Comparison of ENCODE assay signal across 27 cellular contexts in genomic region chr14:87013583-87013982, GRCh38.
DNase-seq lines count a peak whose midpoint lies in the region; ATAC-seq and TF ChIP-seq lines count a peak whose summit lies in the region.
"Had no signal": no experiment of that assay in that cellular context is flagged by ENCODE, and none has a peak within 500 bp of the region (broad histone marks: within the 10 kb centered on the region; RNA-seq: fewer than 3 reads in every experiment).

No MANE protein-coding gene starts in this region.

- no peaks in the 10 kb centered on the region for H3K36me3 Mint-ChIP-seq in nephron progenitor cell (ENCODE audit: low read depth)
- H3K36me3 Mint-ChIP-seq: CD8-positive, alpha-beta T cell; memory B cell; naive thymus-derived CD4-positive, alpha-beta T cell; stimulated activated memory B cell treated with anti-CD40 and anti-IgM and Interleukin-4, amounts not matched to agents 10 μg/mL and 1 μg/mL and 100 μg/mL, for 72 hours had no signal

- no peak for TF ChIP-seq POLR2A in gastrocnemius medialis (IDR thresholded peaks at IDR 0.05)

- intact Hi-C loops in gastrocnemius medialis (cut with DNase I; ENCODE audit: low total_unique reads): no loop called here
- intact Hi-C loops in left lung (cut with DNase I): no loop called here

- H3K4me1 ChIP-seq in gastrocnemius medialis (no peaks in the 10 kb centered on the region), left lung (no peaks in the 10 kb centered on the region)
- H3K4me1 ChIP-seq: esophagus squamous epithelium, sigmoid colon had no signal

- no peak overlapping the region for H3K27ac ChIP-seq in gastrocnemius medialis
- H3K27ac ChIP-seq in left lung: no peak overlapping the region
- H3K27ac ChIP-seq: esophagus squamous epithelium, HL-60, sigmoid colon, thoracic aorta had no signal

- H3K27ac Mint-ChIP-seq in nephron progenitor cell: no peak overlapping the region
- H3K27ac Mint-ChIP-seq: CD8-positive, alpha-beta T cell; memory B cell; naive thymus-derived CD4-positive, alpha-beta T cell; stimulated activated memory B cell treated with anti-CD40 and anti-IgM and Interleukin-4, amounts not matched to agents 10 μg/mL and 1 μg/mL and 100 μg/mL, for 72 hours had no signal

- TF ChIP-seq CTCF in cardiac fibroblast (IDR thresholded peaks at IDR 0.05; ENCODE audit: low read depth, low read length): no peak
- no peak for TF ChIP-seq CTCF in gastrocnemius medialis (IDR thresholded peaks at IDR 0.05 in 4 of 5, conservative IDR thresholded peaks at IDR 0.05 in 1 of 5)
- TF ChIP-seq CTCF in GM20000 (IDR thresholded peaks at IDR 0.05; ENCODE audit: extremely low read depth, missing control alignments): no peak
- TF ChIP-seq CTCF in left lung (IDR thresholded peaks at IDR 0.05): no peak
- TF ChIP-seq CTCF in nephron progenitor cell (IDR thresholded peaks at IDR 0.05): no peak

- in situ Hi-C loops in gastrocnemius medialis (cut with MboI; ENCODE audit: low sequenced_read_pairs in 4 of 4): no loop called here

- H3K9me3 ChIP-seq in gastrocnemius medialis: no peaks in the 10 kb centered on the region
- H3K9me3 ChIP-seq in left lung: no peaks in the 10 kb centered on the region
- H3K9me3 ChIP-seq: esophagus squamous epithelium, sigmoid colon, thoracic aorta had no signal

- no peaks in the 10 kb centered on the region for H3K27me3 Mint-ChIP-seq in nephron progenitor cell (ENCODE audit: low read depth, poor library complexity)
- H3K27me3 Mint-ChIP-seq: memory B cell; naive thymus-derived CD4-positive, alpha-beta T cell; stimulated activated memory B cell treated with anti-CD40 and anti-IgM and Interleukin-4, amounts not matched to agents 10 μg/mL and 1 μg/mL and 100 μg/mL, for 72 hours had no signal

- peaks cover 6% of the 10 kb centered on the region for H3K9me3 Mint-ChIP-seq in nephron progenitor cell

- H3K4me3 ChIP-seq in cardiac fibroblast (replicated peaks in 1 of 2; ENCODE audit: low read depth in 2 of 2, low read length in 2 of 2) (no peak overlapping the region), gastrocnemius medialis (no peak overlapping the region), left lung (no peak overlapping the region)
- H3K4me3 ChIP-seq: esophagus squamous epithelium, sigmoid colon, thoracic aorta had no signal

- no peak for ATAC-seq in gastrocnemius medialis
- ATAC-seq in left lung: no peak
- ATAC-seq: activated T-cell treated with anti-CD3 and anti-CD28 coated beads, Interleukin-2, amount 50 U/mL, for 4 hours; CD8-positive, alpha-beta T cell; naive thymus-derived CD4-positive, alpha-beta T cell; Right ventricle myocardium inferior; stimulated activated memory B cell treated with anti-CD40 and anti-IgM and Interleukin-4, amounts not matched to agents 10 μg/mL and 1 μg/mL and 100 μg/mL, for 72 hours had no signal

- H3K27me3 ChIP-seq in gastrocnemius medialis (no peaks in the 10 kb centered on the region), left lung (no peaks in the 10 kb centered on the region)
- H3K27me3 ChIP-seq: esophagus squamous epithelium, sigmoid colon had no signal

- no peaks in the 10 kb centered on the region for H3K4me1 Mint-ChIP-seq in nephron progenitor cell
- H3K4me1 Mint-ChIP-seq: memory B cell; naive thymus-derived CD4-positive, alpha-beta T cell; stimulated activated memory B cell treated with anti-CD40 and anti-IgM and Interleukin-4, amounts not matched to agents 10 μg/mL and 1 μg/mL and 100 μg/mL, for 72 hours had no signal

- DNase-seq in AG08396 (ENCODE audit: low spot score): peak; percentile 30
- DNase-seq in HS-5 (ENCODE audit: low read depth): peak; percentile 10
- peak; percentile 6 to 31 for DNase-seq in cardiac fibroblast (ENCODE audit: low read depth in 2 of 2)
- peak; percentile 12 for DNase-seq in iris pigment epithelial cell (ENCODE audit: low read depth)
- no peak for DNase-seq in gastrocnemius medialis
- DNase-seq in GM20000 (ENCODE audit: low spot score): no peak
- DNase-seq in left lung: no peak
- DNase-seq in nephron progenitor cell: no peak
- DNase-seq: activated CD4-positive, CD25-positive, alpha-beta regulatory T cell treated with anti-CD3 and anti-CD28 coated beads, Interleukin-2, amount 50 U/mL, for 72 hours; activated naive CD4-positive, alpha-beta T cell treated with Interleukin-2 at 50 U/mL for 16 hours; activated T-cell treated with anti-CD3 and anti-CD28 coated beads, Interleukin-2, amount 50 U/mL, for 4 hours; CD8-positive, alpha-beta T cell; DMS53; effector memory CD4-positive, alpha-beta T cell; esophagus squamous epithelium; hypothalamus; naive thymus-derived CD4-positive, alpha-beta T cell; NCI-H1694 treated with DMSO at 0.1 percent for 48 hours; NCI-H69; posterior cingulate gyrus; sigmoid colon; SW 1271 had no signal

- no peaks in the 10 kb centered on the region for H3K36me3 ChIP-seq in gastrocnemius medialis
- no peaks in the 10 kb centered on the region for H3K36me3 ChIP-seq in left lung
- H3K36me3 ChIP-seq: esophagus squamous epithelium, sigmoid colon, thoracic aorta had no signal

- no peak overlapping the region for H3K4me3 Mint-ChIP-seq in nephron progenitor cell
- H3K4me3 Mint-ChIP-seq: activated T-cell treated with anti-CD3 and anti-CD28 coated beads, Interleukin-2, amount 50 U/mL, for 4 hours; CD8-positive, alpha-beta T cell; memory B cell; naive thymus-derived CD4-positive, alpha-beta T cell; stimulated activated memory B cell treated with anti-CD40 and anti-IgM and Interleukin-4, amounts not matched to agents 10 μg/mL and 1 μg/mL and 100 μg/mL, for 72 hours had no signal

Comparison
In these comparisons a context has a peak if more than half of its experiments do, and no peak if none do; other contexts are left out.
1. DNase-seq: peak in AG08396 (single experiment), HS-5 (single experiment), cardiac fibroblast (2 of 2) and iris pigment epithelial cell (single experiment); none in gastrocnemius medialis (0 of 2), GM20000 (single experiment), left lung (0 of 2) and nephron progenitor cell (single experiment).